ENCODE assay signal across 9 cellular contexts in the genomic region with DNA sequence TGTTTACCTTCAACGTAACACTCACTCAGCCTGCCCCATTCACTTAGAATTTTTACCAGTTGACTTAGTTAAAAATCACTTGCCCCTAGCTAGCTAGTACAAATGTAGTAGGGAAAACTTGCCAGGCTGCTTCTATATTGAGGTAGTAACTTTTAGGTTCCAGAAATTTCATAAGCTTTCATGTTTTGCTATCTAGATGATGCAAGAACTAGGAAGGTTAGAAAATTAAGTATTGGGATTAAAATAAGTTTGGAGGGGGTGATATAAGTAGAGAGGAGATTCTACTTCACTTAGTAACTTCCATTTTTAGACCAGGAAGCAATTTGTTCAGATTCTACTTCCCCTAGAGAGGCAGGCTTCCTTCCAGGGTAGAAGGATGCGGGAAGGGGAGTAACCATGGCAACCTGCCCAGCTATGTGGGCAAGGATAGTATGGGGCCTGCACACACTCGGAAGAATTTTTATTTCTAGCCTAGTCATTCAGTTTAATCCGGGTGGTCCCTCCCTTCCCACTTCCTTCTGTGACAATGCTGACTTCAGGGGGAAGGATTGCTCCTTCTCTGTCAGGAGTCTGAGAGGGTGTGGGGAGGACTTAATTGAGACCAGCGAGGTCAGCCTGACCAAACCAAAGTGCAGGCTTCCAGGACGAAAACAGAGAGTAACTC. TPM values are rescaled to one million over a fixed set of nuclear protein-coding genes. Genes with fewer than 3 reads are reported as not detected.
DNase-seq lines count a peak whose midpoint lies in the region; ATAC-seq and TF ChIP-seq lines count a peak whose summit lies in the region.
"Had no signal": no experiment of that assay in that cellular context is flagged by ENCODE, and none has a peak within 500 bp of the region (broad histone marks: within the 10 kb centered on the region; RNA-seq: fewer than 3 reads in every experiment).

No MANE protein-coding gene starts in this region.

- DNase-seq in EL = peak; percentile 95
- peak; percentile 84 for DNase-seq in amniotic epithelial cell (ENCODE audit: low read depth)
- DNase-seq in right cardiac atrium = peak; percentile 82 to 89 (median 83)
- DNase-seq in retina = peak; percentile 12
- no peak for DNase-seq in central memory CD4-positive, alpha-beta T cell
- no peak for DNase-seq in GM10266 (ENCODE audit: extremely low spot score)
- DNase-seq in activated T-cell treated with anti-CD3 and anti-CD28 coated beads, Interleukin-2, amount 50 U/mL, for 4 hours = no peak
- DNase-seq in activated CD8-positive, alpha-beta memory T cell treated with anti-CD3 and anti-CD28 coated beads for 24 hours = no peak
- DNase-seq: stimulated activated CD4-positive, alpha-beta T cell treated with anti-CD3 and anti-CD28 coated beads, Interleukin-4, amount 100 ng/mL, for 24 hours had no signal

- intact Hi-C loops in right cardiac atrium (cut with DNase I) = loop anchor here in 2 of 4 donors (10.0 kb wide), 2 partner anchors 104 to 124 kb away; no protein-coding TSS in a partner anchor

- no peaks in the 10 kb centered on the region for H3K36me3 Mint-ChIP-seq in activated T-cell treated with anti-CD3 and anti-CD28 coated beads, Interleukin-2, amount 50 U/mL, for 4 hours (ENCODE audit: insufficient read depth)

- peak; percentile 76 to 83 for ATAC-seq in right cardiac atrium
- ATAC-seq in activated T-cell treated with anti-CD3 and anti-CD28 coated beads, Interleukin-2, amount 50 U/mL, for 4 hours = no peak

- no peaks in the 10 kb centered on the region for H3K9me3 ChIP-seq in right cardiac atrium (ENCODE audit: control insufficient read depth, low read length)

- 34% methylated on average over 6 of the region's 6 CpGs for WGBS in right cardiac atrium

- TF ChIP-seq CTCF in GM10266 (IDR thresholded peaks at IDR 0.05; ENCODE audit: control insufficient read depth, insufficient read depth, low read depth, missing control alignments) = no peak

- H3K27me3 ChIP-seq in right cardiac atrium (ENCODE audit: control insufficient read depth, insufficient read depth) = no peaks in the 10 kb centered on the region

- peak overlapping the region; percentile 79 for H3K27ac ChIP-seq in right cardiac atrium (ENCODE audit: low read length)

- H3K4me3 ChIP-seq in right cardiac atrium (ENCODE audit: low read length) = peak overlapping the region; percentile 25

- peaks cover 14% of the 10 kb centered on the region for H3K27me3 Mint-ChIP-seq in activated T-cell treated with anti-CD3 and anti-CD28 coated beads, Interleukin-2, amount 50 U/mL, for 4 hours (ENCODE audit: low read depth)

- peaks cover 4% of the 10 kb centered on the region for H3K4me1 Mint-ChIP-seq in activated T-cell treated with anti-CD3 and anti-CD28 coated beads, Interleukin-2, amount 50 U/mL, for 4 hours (ENCODE audit: low read depth)

- no peaks in the 10 kb centered on the region for H3K9me3 Mint-ChIP-seq in activated T-cell treated with anti-CD3 and anti-CD28 coated beads, Interleukin-2, amount 50 U/mL, for 4 hours

- H3K4me3 Mint-ChIP-seq in activated T-cell treated with anti-CD3 and anti-CD28 coated beads, Interleukin-2, amount 50 U/mL, for 4 hours = no peak overlapping the region

- no peaks in the 10 kb centered on the region for H3K4me1 ChIP-seq in right cardiac atrium (ENCODE audit: control insufficient read depth, insufficient read depth, low read length)

RNA-seq across cellular contexts. Expression of a gene that starts 4.2 kb away (rescaled TPM):
- total RNA-seq in right cardiac atrium = 10 to 100 TPM; 21.8 to 27.8 (median 24.6) TPM
- polyA plus RNA-seq in right cardiac atrium = 6.5 TPM
- under 1 TPM; 0.32 to 0.61 (median 0.52) TPM for total RNA-seq in activated T-cell treated with anti-CD3 and anti-CD28 coated beads, Interleukin-2, amount 50 U/mL, for 4 hours

RNA-seq across cellular contexts. Expression of a gene that starts 56.3 kb away (rescaled TPM):
- under 1 TPM in 1 of 4 donors, not detected in 3; 0.70 TPM for total RNA-seq in right cardiac atrium
- polyA plus RNA-seq in right cardiac atrium = not detected
- under 1 TPM; 0.11 to 0.53 (median 0.24) TPM for total RNA-seq in activated T-cell treated with anti-CD3 and anti-CD28 coated beads, Interleukin-2, amount 50 U/mL, for 4 hours

Comparison
In these comparisons a context has a peak if more than half of its experiments do, and no peak if none do; other contexts are left out.
1. DNase-seq: peak in EL (single experiment), amniotic epithelial cell (single experiment), right cardiac atrium (3 of 3) and retina (single experiment); none in central memory CD4-positive, alpha-beta T cell (single experiment), GM10266 (single experiment), activated T-cell treated with anti-CD3 and anti-CD28 coated beads, Interleukin-2, amount 50 U/mL, for 4 hours (single experiment) and activated CD8-positive, alpha-beta memory T cell treated with anti-CD3 and anti-CD28 coated beads for 24 hours (single experiment).
2. ATAC-seq: peak in right cardiac atrium (2 of 2); none in activated T-cell treated with anti-CD3 and anti-CD28 coated beads, Interleukin-2, amount 50 U/mL, for 4 hours (0 of 2).
3. RNA of a gene that starts 4.2 kb away (total RNA-seq): 21.8 to 27.8 TPM in right cardiac atrium; 0.32 to 0.61 TPM in activated T-cell treated with anti-CD3 and anti-CD28 coated beads, Interleukin-2, amount 50 U/mL, for 4 hours; every median in the first group is over 10 times any median in the second.